ENCODE assay signal across 8 cellular contexts in genomic region chr12:20549115-20549719, GRCh38.
A peak's percentile ranks its signal among the peaks of the same experiment; 100 is the strongest.
DNase-seq lines count a peak whose midpoint lies in the region; ATAC-seq, FAIRE-seq and TF ChIP-seq lines count a peak whose summit lies in the region.

No MANE protein-coding gene starts in this region.

- H3K36me3 Mint-ChIP-seq in natural killer cell = no peaks in the 10 kb centered on the region

- POLR2A ChIA-PET in A549 (lab: Yijun Ruan, JAX) = no interaction called here
- POLR2A ChIA-PET in HEK293 (lab: Yijun Ruan, JAX) = no interaction called here

- H3K4me3 ChIP-seq in A549 = no peak overlapping the region
- no peak overlapping the region for H3K4me3 ChIP-seq in HEK293 (ENCODE audit: low read depth, low read length)
- no peak overlapping the region for H3K4me3 ChIP-seq in keratinocyte (ENCODE audit: control insufficient read depth in 2 of 3, extremely low read depth in 1 of 3, insufficient read depth in 2 of 3, low read depth in 1 of 3, low read length in 3 of 3)

- ATAC-seq in A549 (peak; percentile 85 to 92; a peak in 5 of 6 replicates), natural killer cell (no peak), GM19324 (IDR thresholded peaks at IDR 0.05; ENCODE audit: low FRiP score, unreplicated experiment) (no peak)

- H3K9me3 ChIP-seq in A549 (no peaks in the 10 kb centered on the region), HEK293 (ENCODE audit: control insufficient read depth, insufficient read depth, low read depth, low read length) (no peaks in the 10 kb centered on the region), keratinocyte (ENCODE audit: control insufficient read depth, low read depth, low read length) (no peaks in the 10 kb centered on the region)

- no peaks in the 10 kb centered on the region for H3K9me1 ChIP-seq in keratinocyte (ENCODE audit: control insufficient read depth, extremely low read depth, insufficient read depth, low read length)

- no peak overlapping the region for H3K9ac ChIP-seq in keratinocyte (ENCODE audit: control insufficient read depth, extremely low read depth, insufficient read depth, low read length)

- peak overlapping the region; percentile 41 for H3K4me2 ChIP-seq in A549
- H3K4me2 ChIP-seq in keratinocyte (ENCODE audit: control insufficient read depth, extremely low read depth, insufficient read depth, low read depth, low read length) = no peak overlapping the region

- H3K27ac Mint-ChIP-seq in natural killer cell = no peak overlapping the region

- TF ChIP-seq RAD21 in A549 (conservative IDR thresholded peaks at IDR 0.05 in 1 of 2, IDR thresholded peaks at IDR 0.05 in 1 of 2) = peak; percentile 58 to 66; a peak in 4 of 5 replicates

- H3K27me3 Mint-ChIP-seq in natural killer cell (ENCODE audit: low read depth in 2 of 2) = no peaks in the 10 kb centered on the region

- no peak for TF ChIP-seq EP300 in A549 (IDR thresholded peaks at IDR 0.05)

- H3K4me1 Mint-ChIP-seq in natural killer cell = no peaks in the 10 kb centered on the region

- H3K27me3 ChIP-seq in keratinocyte (ENCODE audit: control insufficient read depth, extremely low read depth, insufficient read depth, low read length) = no peaks in the 10 kb centered on the region

- H3K9me3 Mint-ChIP-seq in natural killer cell = no peaks in the 10 kb centered on the region

- peak; percentile 30 to 73 for DNase-seq in A549 (ENCODE audit: low read depth in 1 of 2, low spot score in 1 of 2)
- DNase-seq in astrocyte of the hippocampus (ENCODE audit: low read depth, low spot score) = peak; percentile 55
- DNase-seq in keratinocyte (ENCODE audit: low read depth, low spot score) = no peak
- no peak for DNase-seq in NCI-H226
- DNase-seq in natural killer cell = no peak
- no peak for DNase-seq in effector CD8-positive, alpha-beta T cell (lab: John Stamatoyannopoulos, UW)

- CTCF ChIA-PET in A549 (lab: Yijun Ruan, JAX) (interaction anchor here (0.6 to 2.3 kb wide), 8 partner anchors 11 to 188 kb away, joined by 3 to 12 read pairs (median 3); no protein-coding TSS in a partner anchor), HEK293 (lab: Yijun Ruan, JAX) (interaction anchor here (0.6 to 1.8 kb wide), 7 partner anchors 11 to 810 kb away, joined by 3 to 7 read pairs (median 3); no protein-coding TSS in a partner anchor)

- FAIRE-seq in A549 (lab: Jason Lieb, UNC) = no peak
- no peak for FAIRE-seq in keratinocyte (lab: Jason Lieb, UNC)

- dilution Hi-C loops in keratinocyte (cut with MboI; ENCODE audit: extremely low pct_ligation_motif_present, low sequenced_read_pairs) = no loop called here

- no peak overlapping the region for H2AFZ ChIP-seq in keratinocyte (ENCODE audit: control insufficient read depth, low read length)

- intact Hi-C loops in natural killer cell (cut with micrococcal nuclease) = no loop called here

- H3K4me3 Mint-ChIP-seq in natural killer cell = no peak overlapping the region

- H3K27ac ChIP-seq in A549 (peak overlapping the region in 1 of 2 experiments; percentile 60; a peak in 4 of 6 replicates), HEK293 (ENCODE audit: extremely low read depth, low read depth, low read length) (no peak overlapping the region), keratinocyte (ENCODE audit: control insufficient read depth, insufficient read depth, low read length) (no peak overlapping the region)

- no peaks in the 10 kb centered on the region for H4K20me1 ChIP-seq in keratinocyte (ENCODE audit: control insufficient read depth, extremely low read depth, insufficient read depth, low read length)

- WGBS in A549 (ENCODE audit: missing lambda C conversion rate) = 24% methylated on average over 2 of the region's 2 CpGs

- H3K79me2 ChIP-seq in keratinocyte (ENCODE audit: control insufficient read depth, insufficient read depth, low read length) = no peaks in the 10 kb centered on the region

- H3K36me3 ChIP-seq in HEK293 (ENCODE audit: control insufficient read depth in 2 of 2, insufficient read depth in 1 of 2, low read length in 2 of 2) (no peaks in the 10 kb centered on the region), keratinocyte (ENCODE audit: control insufficient read depth in 2 of 2, extremely low read depth in 1 of 2, insufficient read depth in 2 of 2, low read length in 2 of 2) (no peaks in the 10 kb centered on the region)

- TF ChIP-seq CTCF in A549 (IDR thresholded peaks at IDR 0.05) (peak; percentile 70), HEK293 (tag by site-specific recombination; IDR thresholded peaks at IDR 0.05) (no peak), keratinocyte (optimal IDR thresholded peaks at IDR 0.05 in 1 of 3, IDR thresholded peaks at IDR 0.05 in 1 of 3, conservative IDR thresholded peaks at IDR 0.05 in 1 of 3; ENCODE audit: extremely low read depth in 1 of 3, insufficient read depth in 2 of 3, low read length in 3 of 3) (peak in 2 of 3 experiments; percentile 38 to 55), natural killer cell (IDR thresholded peaks at IDR 0.05) (no peak)

- no peak for TF ChIP-seq POLR2A in A549 (IDR thresholded peaks at IDR 0.05; ENCODE audit: low read length)

- peaks cover 53% of the 10 kb centered on the region for H3K4me1 ChIP-seq in A549
- H3K4me1 ChIP-seq in HEK293 (ENCODE audit: control insufficient read depth, insufficient read depth, low read length) = no peaks in the 10 kb centered on the region
- no peaks in the 10 kb centered on the region for H3K4me1 ChIP-seq in keratinocyte (ENCODE audit: control insufficient read depth, extremely low read depth, insufficient read depth, low read length)

TF ChIP-seq in A549, 52 proteins besides CTCF, POLR2A, EP300 and RAD21 (continues in another document):
- TF ChIP-seq SMC3 (IDR thresholded peaks at IDR 0.05) = peak; percentile 54
- TF ChIP-seq ZC3H11A (IDR thresholded peaks at IDR 0.05) = no peak
- TF ChIP-seq REST (IDR thresholded peaks at IDR 0.05) = no peak

TF ChIP-seq in HEK293, 187 proteins besides CTCF, POLR2A, EP300 and RAD21:
- TF ChIP-seq ZNF654 (tag by site-specific recombination; IDR thresholded peaks at IDR 0.05; ENCODE audit: low read depth) (0 out of 2 replicates have a peak, but pooled peaks have one; percentile 9), ZNF513 (tag by site-specific recombination; IDR thresholded peaks at IDR 0.05) (no peak), ZNF132 (tag by site-specific recombination; IDR thresholded peaks at IDR 0.05; ENCODE audit: borderline replicate concordance) (no peak)
TF ChIP-seq in HEK293: peak in this region for 1.

Comparison
In these comparisons a context has a peak if more than half of its experiments do, and no peak if none do; other contexts are left out.
1. ATAC-seq: peak in A549 (2 of 2); none in natural killer cell (0 of 3) and GM19324 (single experiment).
2. DNase-seq: peak in A549 (2 of 2) and astrocyte of the hippocampus (single experiment); none in keratinocyte (single experiment), NCI-H226 (single experiment), natural killer cell (single experiment) and effector CD8-positive, alpha-beta T cell (single experiment).
3. CTCF ChIP-seq: peak in A549 (single experiment) and keratinocyte (2 of 3); none in HEK293 (single experiment) and natural killer cell (single experiment).
4. Of the 5 proteins assayed by ChIP-seq in both HEK293 and A549: peak only in HEK293: none; only in A549: CTCF; in both: none; in neither: 4.